In the genomic region with DNA sequence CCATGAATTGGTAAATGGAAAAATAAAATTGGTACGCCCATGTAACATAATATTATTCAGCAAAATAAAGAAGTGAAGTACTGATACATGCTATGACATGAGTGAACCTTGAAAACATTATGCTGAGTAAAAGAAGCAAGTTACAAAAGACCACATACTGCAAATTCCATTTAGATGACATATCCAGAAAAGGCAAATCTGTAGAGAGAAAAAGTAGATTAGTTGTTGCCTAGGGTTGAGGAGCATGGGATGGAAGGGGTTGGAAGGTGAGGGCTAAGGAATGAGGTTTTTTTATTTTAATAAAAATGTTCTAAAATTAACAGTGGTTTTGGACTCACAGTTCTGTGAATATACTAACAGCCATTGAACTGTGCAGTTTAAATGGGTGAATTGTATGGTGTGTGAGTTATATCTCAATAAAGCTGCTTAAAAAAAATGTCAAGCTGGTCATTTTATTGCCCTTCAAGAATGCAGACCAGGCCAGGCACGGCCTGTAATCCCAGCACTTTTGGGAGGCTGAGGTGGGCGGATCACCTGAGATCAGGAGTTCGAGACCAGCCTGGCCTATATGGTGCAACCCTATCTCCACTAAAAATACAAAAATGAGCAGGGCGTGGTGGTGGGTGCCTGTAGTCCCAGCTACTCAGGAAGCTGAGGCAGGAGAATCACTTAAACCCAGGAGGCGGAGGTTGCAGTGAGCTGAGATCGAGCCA, we compare ENCODE assay signal across 1 cellular context.
TF ChIP-seq lines count a peak whose summit lies in the region.

No MANE protein-coding gene starts in this region.

TF ChIP-seq in HepG2, 621 proteins besides CTCF, POLR2A, EP300 and RAD21:
- peak; percentile 57 for TF ChIP-seq SAP130 (CRISPR knock-in tag; IDR thresholded peaks at IDR 0.05; ENCODE audit: low read depth)
- TF ChIP-seq, protein P1, sequence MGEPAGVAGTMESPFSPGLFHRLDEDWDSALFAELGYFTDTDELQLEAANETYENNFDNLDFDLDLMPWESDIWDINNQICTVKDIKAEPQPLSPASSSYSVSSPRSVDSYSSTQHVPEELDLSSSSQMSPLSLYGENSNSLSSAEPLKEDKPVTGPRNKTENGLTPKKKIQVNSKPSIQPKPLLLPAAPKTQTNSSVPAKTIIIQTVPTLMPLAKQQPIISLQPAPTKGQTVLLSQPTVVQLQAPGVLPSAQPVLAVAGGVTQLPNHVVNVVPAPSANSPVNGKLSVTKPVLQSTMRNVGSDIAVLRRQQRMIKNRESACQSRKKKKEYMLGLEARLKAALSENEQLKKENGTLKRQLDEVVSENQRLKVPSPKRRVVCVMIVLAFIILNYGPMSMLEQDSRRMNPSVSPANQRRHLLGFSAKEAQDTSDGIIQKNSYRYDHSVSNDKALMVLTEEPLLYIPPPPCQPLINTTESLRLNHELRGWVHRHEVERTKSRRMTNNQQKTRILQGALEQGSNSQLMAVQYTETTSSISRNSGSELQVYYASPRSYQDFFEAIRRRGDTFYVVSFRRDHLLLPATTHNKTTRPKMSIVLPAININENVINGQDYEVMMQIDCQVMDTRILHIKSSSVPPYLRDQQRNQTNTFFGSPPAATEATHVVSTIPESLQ (CRISPR knock-in tag; conservative IDR thresholded peaks at IDR 0.05), result no peak
- TF ChIP-seq, protein P2, sequence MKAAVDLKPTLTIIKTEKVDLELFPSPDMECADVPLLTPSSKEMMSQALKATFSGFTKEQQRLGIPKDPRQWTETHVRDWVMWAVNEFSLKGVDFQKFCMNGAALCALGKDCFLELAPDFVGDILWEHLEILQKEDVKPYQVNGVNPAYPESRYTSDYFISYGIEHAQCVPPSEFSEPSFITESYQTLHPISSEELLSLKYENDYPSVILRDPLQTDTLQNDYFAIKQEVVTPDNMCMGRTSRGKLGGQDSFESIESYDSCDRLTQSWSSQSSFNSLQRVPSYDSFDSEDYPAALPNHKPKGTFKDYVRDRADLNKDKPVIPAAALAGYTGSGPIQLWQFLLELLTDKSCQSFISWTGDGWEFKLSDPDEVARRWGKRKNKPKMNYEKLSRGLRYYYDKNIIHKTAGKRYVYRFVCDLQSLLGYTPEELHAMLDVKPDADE (CRISPR knock-in tag; IDR thresholded peaks at IDR 0.05), result no peak
- TF ChIP-seq JUN (CRISPR knock-in tag; IDR thresholded peaks at IDR 0.05), result peak; percentile 74; the same call in 1 of the 2 replicates
- no peak for TF ChIP-seq ZNF777 (CRISPR knock-in tag; IDR thresholded peaks at IDR 0.05)
- TF ChIP-seq, protein P3, sequence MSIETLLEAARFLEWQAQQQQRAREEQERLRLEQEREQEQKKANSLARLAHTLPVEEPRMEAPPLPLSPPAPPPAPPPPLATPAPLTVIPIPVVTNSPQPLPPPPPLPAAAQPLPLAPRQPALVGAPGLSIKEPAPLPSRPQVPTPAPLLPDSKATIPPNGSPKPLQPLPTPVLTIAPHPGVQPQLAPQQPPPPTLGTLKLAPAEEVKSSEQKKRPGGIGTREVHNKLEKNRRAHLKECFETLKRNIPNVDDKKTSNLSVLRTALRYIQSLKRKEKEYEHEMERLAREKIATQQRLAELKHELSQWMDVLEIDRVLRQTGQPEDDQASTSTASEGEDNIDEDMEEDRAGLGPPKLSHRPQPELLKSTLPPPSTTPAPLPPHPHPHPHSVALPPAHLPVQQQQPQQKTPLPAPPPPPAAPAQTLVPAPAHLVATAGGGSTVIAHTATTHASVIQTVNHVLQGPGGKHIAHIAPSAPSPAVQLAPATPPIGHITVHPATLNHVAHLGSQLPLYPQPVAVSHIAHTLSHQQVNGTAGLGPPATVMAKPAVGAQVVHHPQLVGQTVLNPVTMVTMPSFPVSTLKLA (IDR thresholded peaks at IDR 0.05), result no peak
- TF ChIP-seq NPAS2 (CRISPR knock-in tag; IDR thresholded peaks at IDR 0.05; ENCODE audit: borderline replicate concordance), result no peak
- TF ChIP-seq MAFF (IDR thresholded peaks at IDR 0.05; ENCODE audit: low read depth, low read length), result peak; percentile 72
- TF ChIP-seq CC2D1A (CRISPR knock-in tag; IDR thresholded peaks at IDR 0.05), result no peak
- TF ChIP-seq ASH2L (IDR thresholded peaks at IDR 0.05; ENCODE audit: insufficient read length, low read depth, low read length), result no peak
- no peak for TF ChIP-seq ZBTB1 (CRISPR knock-in tag; IDR thresholded peaks at IDR 0.05; ENCODE audit: borderline replicate concordance)
- TF ChIP-seq KAT2B (IDR thresholded peaks at IDR 0.05; ENCODE audit: borderline replicate concordance, low read depth, low read length), result no peak
- TF ChIP-seq NCOA5 (CRISPR knock-in tag; IDR thresholded peaks at IDR 0.05), result no peak
- no peak for TF ChIP-seq SRSF1 (optimal IDR thresholded peaks at IDR 0.05; ENCODE audit: low read depth, low read length)
- TF ChIP-seq ZSCAN9 (CRISPR knock-in tag; IDR thresholded peaks at IDR 0.05; ENCODE audit: borderline replicate concordance), result no peak
- no peak for TF ChIP-seq ZNF350 (CRISPR knock-in tag; IDR thresholded peaks at IDR 0.05; ENCODE audit: borderline replicate concordance, low read depth)
- TF ChIP-seq ATF7 (IDR thresholded peaks at IDR 0.05), result peak; percentile 31; the same call in 1 of the 2 replicates
- TF ChIP-seq ATF7 (CRISPR knock-in tag; IDR thresholded peaks at IDR 0.05), result no peak
- peak; percentile 88 for TF ChIP-seq ZNF24 (IDR thresholded peaks at IDR 0.05)
- no peak for TF ChIP-seq ZNF256 (CRISPR knock-in tag; conservative IDR thresholded peaks at IDR 0.05)
- TF ChIP-seq, protein P4, sequence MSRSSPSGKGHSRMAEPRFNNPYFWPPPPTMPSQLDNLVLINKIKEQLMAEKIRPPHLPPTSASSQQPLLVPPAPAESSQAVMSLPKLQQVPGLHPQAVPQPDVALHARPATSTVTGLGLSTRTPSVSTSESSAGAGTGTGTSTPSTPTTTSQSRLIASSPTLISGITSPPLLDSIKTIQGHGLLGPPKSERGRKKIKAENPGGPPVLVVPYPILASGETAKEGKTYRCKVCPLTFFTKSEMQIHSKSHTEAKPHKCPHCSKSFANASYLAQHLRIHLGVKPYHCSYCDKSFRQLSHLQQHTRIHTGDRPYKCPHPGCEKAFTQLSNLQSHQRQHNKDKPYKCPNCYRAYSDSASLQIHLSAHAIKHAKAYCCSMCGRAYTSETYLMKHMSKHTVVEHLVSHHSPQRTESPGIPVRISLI (CRISPR knock-in tag; IDR thresholded peaks at IDR 0.05; ENCODE audit: borderline replicate concordance), result no peak
- no peak for TF ChIP-seq HOXD1 (CRISPR knock-in tag; IDR thresholded peaks at IDR 0.05)
- peak; percentile 47; the same call in 1 of the 2 replicates for TF ChIP-seq JUND (CRISPR knock-in tag; IDR thresholded peaks at IDR 0.05)
- TF ChIP-seq ZNF225 (CRISPR knock-in tag; IDR thresholded peaks at IDR 0.05), result no peak
- no peak for TF ChIP-seq SOX6 (IDR thresholded peaks at IDR 0.05)
- TF ChIP-seq SOX6 (CRISPR knock-in tag; IDR thresholded peaks at IDR 0.05), result peak; percentile 17; the same call in 1 of the 2 replicates
- TF ChIP-seq ZNF446 (CRISPR knock-in tag; IDR thresholded peaks at IDR 0.05), result no peak
- TF ChIP-seq MAFK (conservative IDR thresholded peaks at IDR 0.05 in 1 of 2, IDR thresholded peaks at IDR 0.05 in 1 of 2; ENCODE audit: low read length in 2 of 2), result peak in 1 of 2 experiments; percentile 61; a peak in 3 of 4 replicates
- TF ChIP-seq SALL2 (CRISPR knock-in tag; IDR thresholded peaks at IDR 0.05), result no peak
- TF ChIP-seq, protein P5, sequence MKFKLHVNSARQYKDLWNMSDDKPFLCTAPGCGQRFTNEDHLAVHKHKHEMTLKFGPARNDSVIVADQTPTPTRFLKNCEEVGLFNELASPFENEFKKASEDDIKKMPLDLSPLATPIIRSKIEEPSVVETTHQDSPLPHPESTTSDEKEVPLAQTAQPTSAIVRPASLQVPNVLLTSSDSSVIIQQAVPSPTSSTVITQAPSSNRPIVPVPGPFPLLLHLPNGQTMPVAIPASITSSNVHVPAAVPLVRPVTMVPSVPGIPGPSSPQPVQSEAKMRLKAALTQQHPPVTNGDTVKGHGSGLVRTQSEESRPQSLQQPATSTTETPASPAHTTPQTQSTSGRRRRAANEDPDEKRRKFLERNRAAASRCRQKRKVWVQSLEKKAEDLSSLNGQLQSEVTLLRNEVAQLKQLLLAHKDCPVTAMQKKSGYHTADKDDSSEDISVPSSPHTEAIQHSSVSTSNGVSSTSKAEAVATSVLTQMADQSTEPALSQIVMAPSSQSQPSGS (CRISPR knock-in tag; IDR thresholded peaks at IDR 0.05), result peak; percentile 81; the same call in 1 of the 2 replicates
- TF ChIP-seq ZNF562 (CRISPR knock-in tag; IDR thresholded peaks at IDR 0.05; ENCODE audit: borderline replicate concordance), result no peak
- no peak for TF ChIP-seq ONECUT2 (CRISPR knock-in tag; IDR thresholded peaks at IDR 0.05)
- no peak for TF ChIP-seq ZNF33A (CRISPR knock-in tag; IDR thresholded peaks at IDR 0.05; ENCODE audit: borderline replicate concordance)
- TF ChIP-seq FOXA3 (CRISPR knock-in tag; IDR thresholded peaks at IDR 0.05), result 0 out of 2 replicates have a peak, but pooled peaks have one; percentile 8
- TF ChIP-seq HNRNPK (IDR thresholded peaks at IDR 0.05; ENCODE audit: low read depth, low read length, poor library complexity, severe bottlenecking), result peak; percentile 16
- TF ChIP-seq ZNF652 (CRISPR knock-in tag; IDR thresholded peaks at IDR 0.05; ENCODE audit: borderline replicate concordance, low read depth), result no peak
- no peak for TF ChIP-seq NCOR1 (IDR thresholded peaks at IDR 0.05; ENCODE audit: borderline replicate concordance, low read length)
- TF ChIP-seq TEAD3 (CRISPR knock-in tag; optimal IDR thresholded peaks at IDR 0.05; ENCODE audit: borderline replicate concordance), result peak; percentile 81
- no peak for TF ChIP-seq CCAR2 (optimal IDR thresholded peaks at IDR 0.05; ENCODE audit: low read depth, low read length)
